Comparison of ENCODE assay signal across 8 cellular contexts in the genomic region with DNA sequence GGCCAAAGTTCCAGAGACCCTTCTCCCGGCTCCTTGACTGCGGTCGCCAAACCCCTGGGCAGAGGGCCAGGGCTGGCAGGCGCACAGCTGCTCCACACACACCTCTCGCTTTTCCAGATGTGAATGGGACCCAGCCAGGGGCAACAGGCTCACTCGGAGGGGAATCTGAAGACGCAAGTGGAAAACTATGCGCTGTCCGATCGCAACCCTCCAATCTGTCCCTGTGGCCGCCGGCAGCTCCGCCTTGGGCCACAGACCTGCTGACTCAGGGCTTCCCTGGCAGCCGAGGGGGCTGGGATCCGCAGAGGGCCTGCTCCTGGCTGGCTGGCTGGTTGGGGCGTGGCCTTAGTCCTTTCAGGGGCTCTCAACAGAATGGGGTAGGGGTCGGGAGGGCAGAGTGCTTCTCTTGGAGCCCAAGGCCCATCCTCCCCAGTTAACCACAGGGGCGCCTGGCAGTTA. TPM values are rescaled to one million over a fixed set of nuclear protein-coding genes. Genes with fewer than 3 reads are reported as not detected.
DNase-seq lines count a peak whose midpoint lies in the region; ATAC-seq and TF ChIP-seq lines count a peak whose summit lies in the region.

No MANE protein-coding gene starts in this region.

- ATAC-seq in GM23338 = peak; percentile 79
- no peak for ATAC-seq in body of pancreas
- ATAC-seq in GM21529 (IDR thresholded peaks at IDR 0.05; ENCODE audit: unreplicated experiment) = no peak

- H3K4me1 ChIP-seq in GM23338 (ENCODE audit: insufficient read depth) (peaks cover 17% of the 10 kb centered on the region), ascending aorta (peaks cover 20 to 58% of the 10 kb centered on the region in 2 donors), iPS DF 6.9 (ENCODE audit: control insufficient read depth, insufficient read depth, low read length) (peaks cover 22% of the 10 kb centered on the region), spleen (peaks cover 49 to 81% (median 71%) of the 10 kb centered on the region in 6 donors), body of pancreas (peaks cover 22% of the 10 kb centered on the region)

- H3K36me3 Mint-ChIP-seq in GM23338 (ENCODE audit: low read depth) = no peaks in the 10 kb centered on the region; the same call in 2 of the 3 replicates

- no peak overlapping the region for H3K27ac Mint-ChIP-seq in GM23338

- no peaks in the 10 kb centered on the region; the same call in 2 of the 3 replicates for H3K9me3 Mint-ChIP-seq in GM23338

- H3K79me2 ChIP-seq in GM23338 (replicated peaks; ENCODE audit: insufficient read depth) = no peaks in the 10 kb centered on the region

- no peak overlapping the region for H2AFZ ChIP-seq in GM23338

- intact Hi-C loops in ascending aorta (cut with DNase I) (loop anchor here (2.0 kb wide), 1 partner anchor 24 kb away; no protein-coding TSS in a partner anchor), spleen (cut with DNase I; ENCODE audit: low total_unique reads) (no loop called here), body of pancreas (cut with DNase I) (no loop called here)

- peak overlapping the region; percentile 56; the same call in 2 of the 3 replicates for H3K4me3 Mint-ChIP-seq in GM23338

- peak overlapping the region; percentile 51; the same call in 1 of the 2 replicates for H3K4me2 ChIP-seq in GM23338

- no peaks in the 10 kb centered on the region for H3K36me3 ChIP-seq in GM23338 (ENCODE audit: insufficient read depth)
- H3K36me3 ChIP-seq in ascending aorta = no peaks in the 10 kb centered on the region
- H3K36me3 ChIP-seq in iPS DF 6.9 (ENCODE audit: control insufficient read depth, insufficient read depth, low read length) = no peaks in the 10 kb centered on the region
- peaks cover 0 to 4% (median 0%) of the 10 kb centered on the region in 6 donors for H3K36me3 ChIP-seq in spleen
- H3K36me3 ChIP-seq in body of pancreas (replicated peaks in 1 of 2; ENCODE audit: insufficient read depth in 1 of 2, low read depth in 2 of 2) = no peaks in the 10 kb centered on the region

- H4K20me1 ChIP-seq in GM23338 (replicated peaks; ENCODE audit: insufficient read depth) = no peaks in the 10 kb centered on the region

- H3K27ac ChIP-seq in GM23338 (ENCODE audit: low read depth) = no peak overlapping the region
- H3K27ac ChIP-seq in ascending aorta = peak overlapping the region; percentile 72 to 74
- no peak overlapping the region for H3K27ac ChIP-seq in iPS DF 6.9 (ENCODE audit: low read length)
- H3K27ac ChIP-seq in spleen = peak overlapping the region in 7 of 8 donors; percentile 45 to 99 (median 97)
- H3K27ac ChIP-seq in body of pancreas = no peak overlapping the region

- H3K9me3 ChIP-seq in ascending aorta = no peaks in the 10 kb centered on the region
- no peaks in the 10 kb centered on the region for H3K9me3 ChIP-seq in iPS DF 6.9 (ENCODE audit: control insufficient read depth, insufficient read depth, low read length)
- no peaks in the 10 kb centered on the region for H3K9me3 ChIP-seq in spleen
- no peaks in the 10 kb centered on the region for H3K9me3 ChIP-seq in body of pancreas

- 0 out of 2 replicates have a peak, but pooled peaks cover under 1% of the 10 kb centered on the region for H3K9me2 ChIP-seq in GM23338 (ENCODE audit: insufficient read depth)

- DNase-seq in GM23338 (ENCODE audit: low spot score) (peak; percentile 78), ascending aorta (ENCODE audit: low spot score in 2 of 2) (peak in 1 of 2 donors; percentile 85), iPS DF 6.9 (ENCODE audit: low read depth, low spot score) (peak; percentile 60), spleen (peak; percentile 83), body of pancreas (no peak), activated gamma-delta T cell treated with Interleukin-2 at 50 U/mL for 16 hours (no peak)
- DNase-seq in stimulated activated CD4-positive, alpha-beta T cell treated with anti-CD3 and anti-CD28 coated beads, Interleukin-12 subunit alpha, Interleukin-12 subunit beta, amount 100 ng/mL, for 4 hours = no peak

- H3F3A ChIP-seq in GM23338 (replicated peaks; ENCODE audit: low read depth) = no peaks in the 10 kb centered on the region

- peaks cover 42% of the 10 kb centered on the region for H3K4me1 Mint-ChIP-seq in GM23338

- no peak for TF ChIP-seq POLR2A in spleen (IDR thresholded peaks at IDR 0.05)
- TF ChIP-seq POLR2A in body of pancreas (IDR thresholded peaks at IDR 0.05) = no peak

- TF ChIP-seq CTCF in GM23338 (conservative IDR thresholded peaks at IDR 0.05; ENCODE audit: low read depth in 2 of 2) (no peak), ascending aorta (IDR thresholded peaks at IDR 0.05) (no peak), spleen (IDR thresholded peaks at IDR 0.05 in 8 of 11, conservative IDR thresholded peaks at IDR 0.05 in 3 of 11) (no peak), body of pancreas (IDR thresholded peaks at IDR 0.05) (no peak)

- H3K27me3 Mint-ChIP-seq in GM23338 (ENCODE audit: insufficient read depth, low read depth, poor library complexity) = peaks cover 18% of the 10 kb centered on the region

- H3K4me3 ChIP-seq in GM23338 (no peak overlapping the region), ascending aorta (peak overlapping the region; percentile 39 to 52), iPS DF 6.9 (ENCODE audit: low read length) (no peak overlapping the region; the same call in 1 of the 2 replicates), spleen (peak overlapping the region in 4 of 8 donors; percentile 0 to 69 (median 55)), body of pancreas (no peak overlapping the region)

- WGBS in iPS DF 6.9 (ENCODE audit: insufficient coverage, insufficient read length) = no CpG with 5 or more reads among the region's 18 CpGs
- 62 to 78% (median 68%) methylated on average over 15 to 18 of the region's 18 CpGs for WGBS in spleen, 5 donors
- 36 to 65% methylated on average over 3 to 18 of the region's 18 CpGs for WGBS in body of pancreas, 2 donors

- H3K27me3 ChIP-seq in GM23338 (ENCODE audit: insufficient read depth) (no peaks in the 10 kb centered on the region), ascending aorta (no peaks in the 10 kb centered on the region), iPS DF 6.9 (ENCODE audit: control insufficient read depth, insufficient read depth, low read length) (no peaks in the 10 kb centered on the region), spleen (replicated peaks in 1 of 7) (no peaks in the 10 kb centered on the region), body of pancreas (no peaks in the 10 kb centered on the region)

TF ChIP-seq in GM23338, 12 proteins besides CTCF, POLR2A, EP300 and RAD21 (continues in another document):
- TF ChIP-seq ZNF331 (CRISPR knock-in tag; IDR thresholded peaks at IDR 0.05; ENCODE audit: low read depth) (no peak), EZH2 (IDR thresholded peaks at IDR 0.05; ENCODE audit: low read depth, unreplicated experiment) (no peak), STAT1 (IDR thresholded peaks at IDR 0.05; ENCODE audit: unreplicated experiment) (no peak), NANOG (IDR thresholded peaks at IDR 0.05; ENCODE audit: borderline replicate concordance) (no peak), EZH2phosphoT487 (IDR thresholded peaks at IDR 0.05; ENCODE audit: unreplicated experiment) (no peak)
- TF ChIP-seq, protein P1, sequence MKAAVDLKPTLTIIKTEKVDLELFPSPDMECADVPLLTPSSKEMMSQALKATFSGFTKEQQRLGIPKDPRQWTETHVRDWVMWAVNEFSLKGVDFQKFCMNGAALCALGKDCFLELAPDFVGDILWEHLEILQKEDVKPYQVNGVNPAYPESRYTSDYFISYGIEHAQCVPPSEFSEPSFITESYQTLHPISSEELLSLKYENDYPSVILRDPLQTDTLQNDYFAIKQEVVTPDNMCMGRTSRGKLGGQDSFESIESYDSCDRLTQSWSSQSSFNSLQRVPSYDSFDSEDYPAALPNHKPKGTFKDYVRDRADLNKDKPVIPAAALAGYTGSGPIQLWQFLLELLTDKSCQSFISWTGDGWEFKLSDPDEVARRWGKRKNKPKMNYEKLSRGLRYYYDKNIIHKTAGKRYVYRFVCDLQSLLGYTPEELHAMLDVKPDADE (IDR thresholded peaks at IDR 0.05) = no peak

RNA-seq across cellular contexts. Expression of a gene that starts 54.0 kb away (rescaled TPM):
- total RNA-seq in GM23338 (2014; rRNA removed; shearing (Covaris generic)) = 36.2 and 51.9 TPM in 2 replicates
- polyA plus RNA-seq in GM23338 (2016; fragmentation: Nextera tagmentation; extraction: Ambion mirVana) (7.7 and 8.0 TPM in 2 replicates), spleen (10 to 100 TPM; 23.0 to 39.1 (median 38.7) TPM)
- total RNA-seq in ascending aorta (148 TPM), spleen (100 to 1,000 TPM; 107 to 170 (median 123) TPM), body of pancreas (10 to 100 TPM; 29.6 to 42.2 TPM)

Comparison
In these comparisons a context has a peak if more than half of its experiments do, and no peak if none do; other contexts are left out.
1. DNase-seq: peak in GM23338 (single experiment), iPS DF 6.9 (single experiment) and spleen (single experiment); none in stimulated activated CD4-positive, alpha-beta T cell treated with anti-CD3 and anti-CD28 coated beads, Interleukin-12 subunit alpha, Interleukin-12 subunit beta, amount 100 ng/mL, for 4 hours (single experiment), body of pancreas (0 of 4) and activated gamma-delta T cell treated with Interleukin-2 at 50 U/mL for 16 hours (single experiment).
2. H3K27ac ChIP-seq: peak in ascending aorta (2 of 2) and spleen (7 of 8); none in GM23338 (single experiment), iPS DF 6.9 (single experiment) and body of pancreas (0 of 4).
3. H3K4me3 ChIP-seq: peak in ascending aorta (2 of 2); none in GM23338 (single experiment), iPS DF 6.9 (single experiment) and body of pancreas (0 of 2).